27 cellular contexts compared by ENCODE assay signal in the genomic region with DNA sequence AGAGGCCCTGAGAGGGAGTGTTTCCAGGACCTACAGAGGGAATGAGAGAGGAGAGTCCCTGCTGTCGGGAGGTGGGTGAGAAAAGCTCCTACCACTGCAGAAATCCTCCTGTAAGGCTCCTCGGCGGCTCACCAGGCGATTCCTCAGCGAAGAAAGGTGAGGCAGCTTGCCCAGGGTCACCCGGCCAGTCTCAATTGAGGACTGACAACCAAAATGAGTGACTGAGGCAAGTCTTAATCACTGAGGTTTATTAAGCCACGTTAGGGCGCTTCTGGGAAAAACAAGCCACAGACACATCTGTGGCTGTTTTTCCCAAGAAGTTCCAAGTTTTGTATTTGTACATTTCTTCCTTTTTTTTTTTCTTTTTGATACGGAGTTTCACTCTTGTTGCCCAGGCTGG. TPM values are rescaled to one million over a fixed set of nuclear protein-coding genes. Genes with fewer than 3 reads are reported as not detected.
DNase-seq lines count a peak whose midpoint lies in the region; ATAC-seq, FAIRE-seq and TF ChIP-seq lines count a peak whose summit lies in the region.
"Had no signal": no experiment of that assay in that cellular context is flagged by ENCODE, and none has a peak within 500 bp of the region (broad histone marks: within the 10 kb centered on the region; RNA-seq: fewer than 3 reads in every experiment).

No MANE protein-coding gene starts in this region.

- H4K20me1 ChIP-seq in DND-41 (ENCODE audit: insufficient read depth, low read length), result no peaks in the 10 kb centered on the region; the same call in 1 of the 2 replicates

- DNase-seq in DMS79 treated with DMSO at 0.1 percent for 48 hours (lab: John Stamatoyannopoulos, UW) (peak; percentile 39), DMS79 (lab: John Stamatoyannopoulos, UW) (no peak), DND-41 (no peak), iPS-NIHi11 (ENCODE audit: low spot score) (peak; percentile 3), H54 (ENCODE audit: insufficient read length, low spot score) (no peak)
- DNase-seq: BE2C, Calu3, DMS153, IMR-90, KG1, MG63, NCI-H2029, NCI-H2227 treated with DMSO at 0.1 percent for 48 hours, NCI-H526 treated with DMSO at 0.1 percent for 48 hours, SHP77 had no signal

- H3K9ac ChIP-seq in DND-41 (ENCODE audit: low read depth, low read length) (no peak overlapping the region), skeletal muscle tissue (ENCODE audit: low read depth in 1 of 3, low read length in 3 of 3) (no peak overlapping the region)

- no peaks in the 10 kb centered on the region for H3K79me2 ChIP-seq in DND-41 (ENCODE audit: insufficient read depth, low read length)

- H3K27ac ChIP-seq in DND-41 (ENCODE audit: low read length), result peak overlapping the region; percentile 15
- peak overlapping the region; percentile 93 for H3K27ac ChIP-seq in skeletal muscle tissue (ENCODE audit: low read depth, low read length)
- H3K27ac ChIP-seq: 22Rv1, RWPE1 had no signal

- H3K27me3 ChIP-seq in DND-41 (ENCODE audit: insufficient read depth, low read length, poor library complexity) (no peaks in the 10 kb centered on the region), skeletal muscle tissue (ENCODE audit: control insufficient read depth in 3 of 3, insufficient read depth in 3 of 3, low read length in 3 of 3) (no peaks in the 10 kb centered on the region)
- H3K27me3 ChIP-seq: BE2C, MG63 had no signal

- no peak for TF ChIP-seq CTCF in DND-41 (IDR thresholded peaks at IDR 0.05; ENCODE audit: borderline replicate concordance, extremely low read depth, low read length, poor library complexity, severe bottlenecking)

- H3K9me3 ChIP-seq in DND-41 (ENCODE audit: insufficient read depth, low read length, severe bottlenecking) (no peaks in the 10 kb centered on the region), skeletal muscle tissue (ENCODE audit: control insufficient read depth in 3 of 3, low read length in 3 of 3) (no peaks in the 10 kb centered on the region)
- H3K9me3 ChIP-seq: BE2C, MG63 had no signal

- no peak for FAIRE-seq in H54 (lab: Jason Lieb, UNC)
- FAIRE-seq: G401.6, GM12878, H1 had no signal

- H3K4me2 ChIP-seq in DND-41 (ENCODE audit: insufficient read depth, low read length), result no peak overlapping the region

- no peak overlapping the region for H2AFZ ChIP-seq in DND-41 (ENCODE audit: low read depth, low read length)

- H3K4me3 ChIP-seq in DND-41 (ENCODE audit: low read depth in 1 of 2, low read length in 2 of 2), result no peak overlapping the region
- H3K4me3 ChIP-seq in skeletal muscle tissue (ENCODE audit: low read length in 3 of 3), result no peak overlapping the region
- H3K4me3 ChIP-seq: GM12878, MG63 had no signal

- no peaks in the 10 kb centered on the region for H3K36me3 ChIP-seq in DND-41 (ENCODE audit: insufficient read depth, low read length)
- H3K36me3 ChIP-seq in skeletal muscle tissue (ENCODE audit: control insufficient read depth in 3 of 3, insufficient read depth in 3 of 3, low read length in 3 of 3), result no peaks in the 10 kb centered on the region
- H3K36me3 ChIP-seq: BE2C, MG63 had no signal

- TF ChIP-seq POLR2A in H54 (IDR thresholded peaks at IDR 0.05; ENCODE audit: low read depth, low read length), result no peak

- ATAC-seq in DND-41 (ENCODE audit: insufficient read depth, low read depth), result no peak
- ATAC-seq in GM18867 (IDR thresholded peaks at IDR 0.05; ENCODE audit: unreplicated experiment), result no peak
- ATAC-seq: GM12878, HCT116, Panc1 had no signal

- H3K4me1 ChIP-seq in DND-41 (ENCODE audit: insufficient read depth, low read length) (peaks cover 21% of the 10 kb centered on the region), skeletal muscle tissue (ENCODE audit: control insufficient read depth in 3 of 3, insufficient read depth in 3 of 3, low read length in 3 of 3) (peaks cover 15 to 28% (median 18%) of the 10 kb centered on the region in 3 donors)

RNA-seq across cellular contexts. Expression of a gene that starts 48.5 kb away (rescaled TPM):
- not detected for total RNA-seq in skeletal muscle tissue
- total RNA-seq: Calu3, GM12878, IMR-90, NCI-H460, OCI-LY7 had no signal

RNA-seq across cellular contexts. Expression of a gene that starts 53.7 kb away (rescaled TPM):
- total RNA-seq in skeletal muscle tissue, result 2.1 TPM
- total RNA-seq: Calu3, GM12878, IMR-90, NCI-H460, OCI-LY7, SK-MEL-5 had no signal

Comparison
In these comparisons a context has a peak if more than half of its experiments do, and no peak if none do; other contexts are left out.
1. DNase-seq: peak in DMS79 treated with DMSO at 0.1 percent for 48 hours (single experiment) and iPS-NIHi11 (single experiment); none in DMS79 (single experiment), DND-41 (single experiment) and H54 (single experiment).